In genomic region chr3:159764211-159765024, GRCh38 we compare ENCODE assay signal across 8 cellular contexts.
A peak's percentile ranks its signal among the peaks of the same experiment; 100 is the strongest.
DNase-seq lines count a peak whose midpoint lies in the region; ATAC-seq, FAIRE-seq and TF ChIP-seq lines count a peak whose summit lies in the region.

No MANE protein-coding gene starts in this region.

- H3K79me1 ChIP-seq in mesenchymal stem cell (replicated peaks; ENCODE audit: low read length, poor library complexity, severe bottlenecking), result peaks cover 2% of the 10 kb centered on the region

- H3K4me1 ChIP-seq in mesenchymal stem cell (ENCODE audit: control insufficient read depth, insufficient read depth, low read depth, low read length) (peaks cover 15% of the 10 kb centered on the region), thyroid gland (peaks cover 7 to 29% of the 10 kb centered on the region in 2 donors)

- H2AK5ac ChIP-seq in mesenchymal stem cell (ENCODE audit: low read length, severe bottlenecking), result peak overlapping the region; percentile 16

- peak overlapping the region; percentile 93 for H3K4me3 Mint-ChIP-seq in activated CD4-positive, alpha-beta T cell treated with anti-CD3 and anti-CD28 coated beads, Interleukin-2, amount 10 ng/mL, durations not matched to agents 24 days and 14 days
- peak overlapping the region; percentile 34 to 65 (median 63) for H3K4me3 Mint-ChIP-seq in T-cell

- peak overlapping the region; percentile 8 for H4K8ac ChIP-seq in mesenchymal stem cell (ENCODE audit: low read length)

- H3K9me3 ChIP-seq in mesenchymal stem cell (ENCODE audit: control insufficient read depth, low read length) (no peaks in the 10 kb centered on the region), thyroid gland (no peaks in the 10 kb centered on the region)

- peaks cover 63% of the 10 kb centered on the region for H3K27me3 Mint-ChIP-seq in activated CD4-positive, alpha-beta T cell treated with anti-CD3 and anti-CD28 coated beads, Interleukin-2, amount 10 ng/mL, durations not matched to agents 24 days and 14 days
- H3K27me3 Mint-ChIP-seq in T-cell, result peaks cover 50 to 60% of the 10 kb centered on the region in 2 donors

- no peaks in the 10 kb centered on the region for H3K36me3 Mint-ChIP-seq in activated CD4-positive, alpha-beta T cell treated with anti-CD3 and anti-CD28 coated beads, Interleukin-2, amount 10 ng/mL, durations not matched to agents 24 days and 14 days (ENCODE audit: low read depth)
- no peaks in the 10 kb centered on the region for H3K36me3 Mint-ChIP-seq in T-cell

- H3K4ac ChIP-seq in mesenchymal stem cell (ENCODE audit: low read depth in 1 of 2, low read length in 2 of 2), result peak overlapping the region; percentile 73 to 86

- peak overlapping the region in 1 of 2 experiments; percentile 46 for H3K23ac ChIP-seq in mesenchymal stem cell (ENCODE audit: low read length in 2 of 2)

- peak overlapping the region; percentile 48 for H4K91ac ChIP-seq in mesenchymal stem cell (ENCODE audit: low read length)

- FAIRE-seq in HTR-8/SVneo (lab: Jason Lieb, UNC), result no peak

- TF ChIP-seq CTCF in thyroid gland (IDR thresholded peaks at IDR 0.05), result no peak

- peak overlapping the region; percentile 94 for H2BK5ac ChIP-seq in mesenchymal stem cell (ENCODE audit: low read depth, low read length, poor library complexity, severe bottlenecking)

- ATAC-seq in HG03103 (IDR thresholded peaks at IDR 0.05; ENCODE audit: low read depth, unreplicated experiment), result peak; percentile 6
- peak in 1 of 4 experiments; percentile 19 for ATAC-seq in T-cell (replicated peaks in 1 of 4)

- peak overlapping the region; percentile 97 for H3K27ac ChIP-seq in mesenchymal stem cell (ENCODE audit: low read length, poor library complexity, severe bottlenecking)
- peak overlapping the region; percentile 64 to 92 (median 82) for H3K27ac ChIP-seq in thyroid gland

- DNase-seq in activated CD4-positive, alpha-beta T cell treated with anti-CD3 and anti-CD28 coated beads, Interleukin-2, amount 10 ng/mL, durations not matched to agents 24 days and 14 days, result no peak
- no peak for DNase-seq in activated CD4-positive, alpha-beta T cell treated with anti-CD3 and anti-CD28 coated beads, Interleukin-2, amount 50 U/mL, for 4 hours
- DNase-seq in T-cell (no peak), epidermal melanocyte (ENCODE audit: insufficient read length, low spot score) (peak; percentile 47), mesenchymal stem cell (peak; percentile 90), thyroid gland (peak in 1 of 2 donors; percentile 35), HTR-8/SVneo (ENCODE audit: insufficient read length, low spot score) (no peak)

- H2AFZ ChIP-seq in mesenchymal stem cell (ENCODE audit: low read depth, low read length), result peak overlapping the region; percentile 33

- H3K27ac Mint-ChIP-seq in activated CD4-positive, alpha-beta T cell treated with anti-CD3 and anti-CD28 coated beads, Interleukin-2, amount 10 ng/mL, durations not matched to agents 24 days and 14 days, result no peak overlapping the region
- no peak overlapping the region for H3K27ac Mint-ChIP-seq in T-cell

- peak overlapping the region; percentile 26 to 89 for H3K18ac ChIP-seq in mesenchymal stem cell (ENCODE audit: low read depth in 1 of 2, low read length in 2 of 2)

- CTCF ChIA-PET in T-cell (lab: Charles Lee), result no interaction called here

- H3K4me1 Mint-ChIP-seq in activated CD4-positive, alpha-beta T cell treated with anti-CD3 and anti-CD28 coated beads, Interleukin-2, amount 10 ng/mL, durations not matched to agents 24 days and 14 days, result peaks cover 18% of the 10 kb centered on the region
- peaks cover 0 to 21% (median 16%) of the 10 kb centered on the region in 3 donors for H3K4me1 Mint-ChIP-seq in T-cell

- H3K14ac ChIP-seq in mesenchymal stem cell (ENCODE audit: low read length in 2 of 2), result peak overlapping the region; percentile 81 to 96

- H3K9me3 Mint-ChIP-seq in activated CD4-positive, alpha-beta T cell treated with anti-CD3 and anti-CD28 coated beads, Interleukin-2, amount 10 ng/mL, durations not matched to agents 24 days and 14 days, result no peaks in the 10 kb centered on the region
- H3K9me3 Mint-ChIP-seq in T-cell, result no peaks in the 10 kb centered on the region

- no peaks in the 10 kb centered on the region for H3K27me3 ChIP-seq in mesenchymal stem cell (ENCODE audit: control insufficient read depth in 1 of 2, insufficient read depth in 1 of 2, low read length in 2 of 2)
- H3K27me3 ChIP-seq in thyroid gland, result no peaks in the 10 kb centered on the region

- POLR2A ChIA-PET in T-cell (lab: Charles Lee), result no interaction called here

- H3K4me2 ChIP-seq in mesenchymal stem cell (ENCODE audit: low read length, poor library complexity, severe bottlenecking), result peak overlapping the region; percentile 56

- no peak for TF ChIP-seq POLR2A in thyroid gland (IDR thresholded peaks at IDR 0.05)

- under 1% methylated on average over 40 of the region's 65 CpGs for WGBS in mesenchymal stem cell
- WGBS in thyroid gland, 2 donors, result 0 to 1% methylated on average over 15 to 24 of the region's 65 CpGs

- H2BK12ac ChIP-seq in mesenchymal stem cell (ENCODE audit: low read length in 2 of 2), result peak overlapping the region; percentile 78 to 95

- H2BK120ac ChIP-seq in mesenchymal stem cell (ENCODE audit: low read depth, low read length), result peak overlapping the region; percentile 22

- intact Hi-C loops in activated CD4-positive, alpha-beta T cell treated with anti-CD3 and anti-CD28 coated beads, Interleukin-2, amount 10 ng/mL, durations not matched to agents 24 days and 14 days (cut with micrococcal nuclease), result loop anchor here (10.0 kb wide), 2 partner anchors 460 to 1660 kb away; partner anchors contain the start of genes C3orf80 and SHOX2
- intact Hi-C loops in thyroid gland (cut with DNase I), result no loop called here

- H3K9ac ChIP-seq in mesenchymal stem cell (ENCODE audit: low read length), result peak overlapping the region; percentile 96

- H3K36me3 ChIP-seq in mesenchymal stem cell (ENCODE audit: control insufficient read depth in 1 of 2, insufficient read depth in 2 of 2, low read depth in 1 of 2, low read length in 2 of 2), result peaks cover 3 to 6% of the 10 kb centered on the region in 2 experiments
- no peaks in the 10 kb centered on the region for H3K36me3 ChIP-seq in thyroid gland

- H2BK15ac ChIP-seq in mesenchymal stem cell (ENCODE audit: low read depth, poor library complexity, severe bottlenecking), result peak overlapping the region; percentile 82

- peak overlapping the region; percentile 89 to 92 for H3K4me3 ChIP-seq in mesenchymal stem cell (ENCODE audit: insufficient read depth in 1 of 2, low read depth in 1 of 2, low read length in 2 of 2)
- H3K4me3 ChIP-seq in thyroid gland (replicated peaks in 1 of 3), result peak overlapping the region; percentile 60 to 63 (median 63)

Comparison
In these comparisons a context has a peak if more than half of its experiments do, and no peak if none do; other contexts are left out.
1. DNase-seq: peak in epidermal melanocyte (single experiment) and mesenchymal stem cell (single experiment); none in activated CD4-positive, alpha-beta T cell treated with anti-CD3 and anti-CD28 coated beads, Interleukin-2, amount 10 ng/mL, durations not matched to agents 24 days and 14 days (single experiment), activated CD4-positive, alpha-beta T cell treated with anti-CD3 and anti-CD28 coated beads, Interleukin-2, amount 50 U/mL, for 4 hours (0 of 2), T-cell (0 of 34) and HTR-8/SVneo (single experiment).